In the genomic region with DNA sequence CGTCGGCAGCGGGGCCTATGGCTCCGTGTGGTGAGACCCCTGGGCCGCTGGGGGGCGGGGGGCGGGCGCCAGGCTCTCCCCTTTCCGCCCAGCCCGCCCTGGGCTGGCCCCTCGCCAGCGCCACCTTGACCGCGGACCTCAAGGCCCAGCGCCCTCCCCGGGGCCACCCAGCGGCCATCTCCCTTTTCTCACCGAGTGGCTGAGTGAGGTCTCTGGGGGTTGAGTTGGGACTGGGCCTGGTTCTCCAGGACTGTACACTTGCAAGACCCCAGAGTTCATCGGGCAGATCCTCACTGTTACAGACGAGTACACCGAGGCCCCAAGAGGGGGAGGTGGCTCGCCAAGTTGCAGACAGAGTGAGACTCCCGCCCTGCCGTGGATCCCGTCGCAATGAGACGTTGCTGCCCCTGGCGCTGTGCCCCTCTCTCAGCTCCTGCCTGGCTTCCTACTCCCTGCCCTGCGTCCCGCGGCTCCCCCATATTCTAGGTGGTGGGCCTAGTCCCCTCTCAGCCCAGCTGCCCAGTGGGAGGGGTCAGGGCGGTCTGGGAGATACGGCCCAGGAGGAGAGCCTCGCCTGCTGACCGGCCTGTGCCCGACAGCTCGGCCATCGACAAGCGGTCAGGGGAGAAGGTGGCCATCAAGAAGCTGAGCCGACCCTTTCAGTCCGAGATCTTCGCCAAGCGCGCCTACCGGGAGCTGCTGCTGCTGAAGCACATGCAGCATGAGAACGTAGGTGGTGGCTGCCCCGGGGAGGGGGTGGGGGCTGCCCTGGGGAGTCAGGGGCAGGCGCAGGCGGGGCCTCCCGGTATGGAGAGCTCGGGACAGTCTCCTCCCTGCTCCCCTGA, we compare ENCODE assay signal across 8 cellular contexts. TPM values are rescaled to one million over a fixed set of nuclear protein-coding genes. Genes with fewer than 3 reads are reported as not detected.
DNase-seq lines count a peak whose midpoint lies in the region; ATAC-seq and TF ChIP-seq lines count a peak whose summit lies in the region.

No MANE protein-coding gene starts in this region.

- H3K4me1 Mint-ChIP-seq in CD4-positive, alpha-beta T cell (ENCODE audit: low read depth) = peaks cover 52% of the 10 kb centered on the region
- peaks cover 11% of the 10 kb centered on the region for H3K4me1 Mint-ChIP-seq in endothelial cell (ENCODE audit: unreplicated experiment)

- peak; percentile 27 for TF ChIP-seq CTCF in CD4-positive, alpha-beta T cell (IDR thresholded peaks at IDR 0.05)
- TF ChIP-seq CTCF in adrenal gland (IDR thresholded peaks at IDR 0.05) (peak in 3 of 6 experiments; percentile 12 to 23 (median 17)), endothelial cell (IDR thresholded peaks at IDR 0.05; ENCODE audit: unreplicated experiment) (no peak)

- CTCF ChIA-PET in CD4-positive, alpha-beta T cell (lab: Charles Lee) = interaction anchor here (0.6 to 3.7 kb wide), 11 partner anchors 9 to 210 kb away, joined by 3 to 33 read pairs (median 5); a partner anchor contains a TSS

- H3K27me3 ChIP-seq in CD4-positive, alpha-beta T cell (ENCODE audit: control insufficient read depth, insufficient read depth, low read length) = no peaks in the 10 kb centered on the region
- no peaks in the 10 kb centered on the region for H3K27me3 ChIP-seq in adrenal gland

- intact Hi-C loops in CD4-positive, alpha-beta T cell (cut with DNase I, micrococcal nuclease) = loop anchor here (1.0 to 5.0 kb wide), 4 partner anchors 10 to 66 kb away; a partner anchor contains a TSS
- intact Hi-C loops in adrenal gland (cut with DNase I) = loop anchor here (5.0 to 10.0 kb wide), 3 partner anchors 64 to 234 kb away; a partner anchor contains a TSS

- TF ChIP-seq POLR2A in adrenal gland (IDR thresholded peaks at IDR 0.05) = peak; percentile 11 to 23

- POLR2A ChIA-PET in CD4-positive, alpha-beta T cell (lab: Charles Lee) = interaction anchor here (0.8 to 3.9 kb wide), 21 partner anchors 8 to 103 kb away, joined by 3 to 68 read pairs (median 7); a partner anchor contains a TSS

- H3K36me3 Mint-ChIP-seq in CD4-positive, alpha-beta T cell (ENCODE audit: low read depth) = peaks cover 41% of the 10 kb centered on the region
- peaks cover 7% of the 10 kb centered on the region for H3K36me3 Mint-ChIP-seq in endothelial cell (ENCODE audit: low read depth, unreplicated experiment)

- 6 to 19% (median 9%) methylated on average over 16 to 51 of the region's 51 CpGs for WGBS in adrenal gland, 4 donors

- H3K27ac ChIP-seq in CD4-positive, alpha-beta T cell (ENCODE audit: low read depth, low read length) = peak overlapping the region; percentile 82
- peak overlapping the region; percentile 74 to 97 (median 93) for H3K27ac ChIP-seq in adrenal gland

- H3K36me3 ChIP-seq in adrenal gland (replicated peaks in 1 of 2) = peaks cover 0 to 12% of the 10 kb centered on the region in 2 donors

- H3K4me3 Mint-ChIP-seq in CD4-positive, alpha-beta T cell = peak overlapping the region; percentile 93
- H3K4me3 Mint-ChIP-seq in endothelial cell (ENCODE audit: unreplicated experiment) = no peak overlapping the region

- H3K4me3 ChIP-seq in adrenal gland = peak overlapping the region in 2 of 4 donors; percentile 20 to 55

- peak in 8 of 10 experiments; percentile 23 to 57 (median 40) for DNase-seq in CD4-positive, alpha-beta T cell
- DNase-seq in RPMI8226 (peak; percentile 83), adrenal gland (peak; percentile 67 to 79 (median 74)), iris pigment epithelial cell (ENCODE audit: low read depth) (peak; percentile 18), endothelial cell (ENCODE audit: low spot score) (no peak), DMS114 treated with DMSO at 0.1 percent for 48 hours (lab: John Stamatoyannopoulos, UW; ENCODE audit: unreplicated experiment) (no peak)
- DNase-seq in stimulated activated CD4-positive, alpha-beta T cell treated with anti-CD3 and anti-CD28 coated beads, Interleukin-2, amount 100 ng/mL, for 48 hours = peak; percentile 55 to 60

- H3K9me3 ChIP-seq in CD4-positive, alpha-beta T cell (ENCODE audit: control insufficient read depth, low read length) = no peaks in the 10 kb centered on the region
- H3K9me3 ChIP-seq in adrenal gland (replicated peaks in 1 of 3) = no peaks in the 10 kb centered on the region

- no peaks in the 10 kb centered on the region for H3K9me3 Mint-ChIP-seq in CD4-positive, alpha-beta T cell
- H3K9me3 Mint-ChIP-seq in endothelial cell (ENCODE audit: unreplicated experiment) = no peaks in the 10 kb centered on the region

- no peaks in the 10 kb centered on the region for H3K27me3 Mint-ChIP-seq in CD4-positive, alpha-beta T cell
- peaks cover 3% of the 10 kb centered on the region for H3K27me3 Mint-ChIP-seq in endothelial cell (ENCODE audit: unreplicated experiment)

- H3K27ac Mint-ChIP-seq in CD4-positive, alpha-beta T cell = peak overlapping the region; percentile 95
- H3K27ac Mint-ChIP-seq in endothelial cell (ENCODE audit: unreplicated experiment) = no peak overlapping the region

- H3K4me1 ChIP-seq in adrenal gland (replicated peaks in 1 of 2) = peaks cover 56 to 84% of the 10 kb centered on the region in 2 donors

- ATAC-seq in CD4-positive, alpha-beta T cell (ENCODE audit: poor library complexity) = peak; percentile 67
- ATAC-seq in HG02571 (IDR thresholded peaks at IDR 0.05; ENCODE audit: unreplicated experiment) = peak; percentile 24

RNA-seq across cellular contexts. Expression of a gene that starts 0.6 kb away (rescaled TPM):
- total RNA-seq in CD4-positive, alpha-beta T cell = 10 to 100 TPM; 58.5 to 63.5 TPM
- total RNA-seq in adrenal gland = 100 to 1,000 TPM in 3 of 8 donors, 10 to 100 TPM in 5; 72.0 to 148 (median 91.2) TPM
- polyA plus RNA-seq in adrenal gland = 10 to 100 TPM; 54.8 to 56.7 (median 56.7) TPM
- 6.6 TPM for total RNA-seq in endothelial cell (ENCODE audit: unreplicated experiment)

Comparison
In these comparisons a context has a peak if more than half of its experiments do, and no peak if none do; other contexts are left out.
1. DNase-seq: peak in CD4-positive, alpha-beta T cell (8 of 10), RPMI8226 (single experiment), adrenal gland (7 of 7), iris pigment epithelial cell (single experiment) and stimulated activated CD4-positive, alpha-beta T cell treated with anti-CD3 and anti-CD28 coated beads, Interleukin-2, amount 100 ng/mL, for 48 hours (2 of 2); none in endothelial cell (single experiment) and DMS114 treated with DMSO at 0.1 percent for 48 hours (single experiment).